ENCODE assay signal across 8 cellular contexts in genomic region chr11:57336111-57336666, GRCh38. TPM values are rescaled to one million over a fixed set of nuclear protein-coding genes. Genes with fewer than 3 reads are reported as not detected.
DNase-seq lines count a peak whose midpoint lies in the region; ATAC-seq, FAIRE-seq and TF ChIP-seq lines count a peak whose summit lies in the region.

No MANE protein-coding gene starts in this region.

- peak overlapping the region; percentile 96 for H3K9ac ChIP-seq in PC-3 (ENCODE audit: low read length)

- DNase-seq in GM18507 (ENCODE audit: extremely low spot score, insufficient read length, low read depth): no peak
- no peak for DNase-seq in PC-3
- DNase-seq in NCI-H2227 treated with DMSO at 0.1 percent for 48 hours (lab: John Stamatoyannopoulos, UW): no peak
- no peak for DNase-seq in 8988T

- H3K9me3 ChIP-seq in PC-3 (ENCODE audit: low read length): no peaks in the 10 kb centered on the region
- H3K9me3 ChIP-seq in ectodermal cell (ENCODE audit: control insufficient read depth, low read length): no peaks in the 10 kb centered on the region
- H3K9me3 ChIP-seq in neutrophil: no peaks in the 10 kb centered on the region

- H3K4me3 ChIP-seq in PC-3 (ENCODE audit: low read length) (peak overlapping the region; percentile 87), ectodermal cell (ENCODE audit: insufficient read depth, low read depth, low read length) (peak overlapping the region; percentile 90), neutrophil (ENCODE audit: low read depth in 1 of 2, low read length in 1 of 2) (peak overlapping the region; percentile 62 to 80)

- peaks cover 28% of the 10 kb centered on the region for H3K36me3 ChIP-seq in PC-3 (ENCODE audit: low read depth, low read length)
- H3K36me3 ChIP-seq in ectodermal cell (ENCODE audit: control insufficient read depth, insufficient read depth, low read length): peaks cover 25% of the 10 kb centered on the region
- peaks cover 18% of the 10 kb centered on the region for H3K36me3 ChIP-seq in neutrophil

- H3K9me2 ChIP-seq in PC-3 (replicated peaks; ENCODE audit: low read length): no peaks in the 10 kb centered on the region

- TF ChIP-seq CTCF in PC-3 (conservative IDR thresholded peaks at IDR 0.05; ENCODE audit: low read depth, low read length) (0 out of 2 replicates have a peak, but pooled peaks have one; percentile 2), neutrophil (IDR thresholded peaks at IDR 0.05) (no peak)

- intact Hi-C loops in PC-3 (cut with micrococcal nuclease): no loop called here

- FAIRE-seq in GM18507 (lab: Jason Lieb, UNC): peak; percentile 9

- no peaks in the 10 kb centered on the region for H3F3A ChIP-seq in PC-3 (ENCODE audit: low read length, unreplicated experiment)

- ATAC-seq in PC-3 (peak; percentile 4), HG02840 (IDR thresholded peaks at IDR 0.05; ENCODE audit: low FRiP score, unreplicated experiment) (no peak), GM21367 (IDR thresholded peaks at IDR 0.05; ENCODE audit: unreplicated experiment) (no peak)

- WGBS in ectodermal cell, 2 experiments: 80 to 81% methylated on average over 12 of the region's 12 CpGs

- POLR2A ChIA-PET in PC-3 (lab: Charles Lee; ENCODE audit: unreplicated experiment): interaction anchor here (0.6 to 1.1 kb wide), 4 partner anchors 14 to 336 kb away, joined by 3 to 7 read pairs (median 4); no protein-coding TSS in a partner anchor

- BruUV-seq in PC-3 (replicated peaks; lab: Mats Ljungman, UMichigan): TSS peak; percentile 98

- H3K27ac ChIP-seq in PC-3 (ENCODE audit: low read length) (no peak overlapping the region; the same call in 1 of the 2 replicates), ectodermal cell (ENCODE audit: insufficient read depth, low read depth, low read length, poor library complexity, severe bottlenecking) (no peak overlapping the region), neutrophil (peak overlapping the region; percentile 37)

- peak overlapping the region; percentile 98 for H3K4me2 ChIP-seq in PC-3 (ENCODE audit: low read length)

- H3K79me2 ChIP-seq in PC-3 (ENCODE audit: low read length): peaks cover 51% of the 10 kb centered on the region

- CTCF ChIA-PET in PC-3 (lab: Charles Lee): no interaction called here

- peak overlapping the region; percentile 98 for H2AFZ ChIP-seq in PC-3 (ENCODE audit: low read length)

- peaks cover 23% of the 10 kb centered on the region for H3K4me1 ChIP-seq in PC-3 (ENCODE audit: insufficient read depth, low read length)
- peaks cover 32% of the 10 kb centered on the region for H3K4me1 ChIP-seq in ectodermal cell (ENCODE audit: control insufficient read depth, insufficient read depth, low read length)
- H3K4me1 ChIP-seq in neutrophil (ENCODE audit: control insufficient read depth in 1 of 2, insufficient read depth in 1 of 2, low read depth in 1 of 2, low read length in 1 of 2): peaks cover 6 to 12% of the 10 kb centered on the region in 2 experiments

- no peaks in the 10 kb centered on the region for H4K20me1 ChIP-seq in PC-3 (ENCODE audit: low read length)

- no peaks in the 10 kb centered on the region for H3K27me3 ChIP-seq in PC-3 (ENCODE audit: low read length)
- no peaks in the 10 kb centered on the region for H3K27me3 ChIP-seq in ectodermal cell (ENCODE audit: control insufficient read depth, insufficient read depth, low read length, poor library complexity, severe bottlenecking)
- H3K27me3 ChIP-seq in neutrophil: peaks cover 10% of the 10 kb centered on the region

RNA-seq across cellular contexts. Expression of gene SSRP1, which starts 0.5 kb away (rescaled TPM):
- 228 and 341 TPM in 2 replicates for total RNA-seq in PC-3 (2014; rRNA removed)
- polyA plus RNA-seq in ectodermal cell (2013, experiment 1 of 4): 299 TPM
- 260 TPM for polyA plus RNA-seq in ectodermal cell (2013, experiment 2 of 4)
- polyA plus RNA-seq in ectodermal cell (2013, experiment 3 of 4): 251 TPM
- 277 TPM for polyA plus RNA-seq in ectodermal cell (2013, experiment 4 of 4)

RNA-seq across cellular contexts. Expression of gene P2RX3, which starts 2.0 kb away (rescaled TPM):
- not detected in 2 replicates for total RNA-seq in PC-3 (2014; rRNA removed)
- polyA plus RNA-seq in ectodermal cell (2013, experiment 1 of 4): 2.6 TPM
- 2.0 TPM for polyA plus RNA-seq in ectodermal cell (2013, experiment 2 of 4)
- polyA plus RNA-seq in ectodermal cell (2013, experiment 3 of 4): 5.0 TPM
- polyA plus RNA-seq in ectodermal cell (2013, experiment 4 of 4): 7.1 TPM

RNA-seq across cellular contexts. Expression of gene TNKS1BP1, which starts 11.4 kb away (rescaled TPM):
- total RNA-seq in PC-3 (2014; rRNA removed): 89.6 and 143 TPM in 2 replicates
- 121 TPM for polyA plus RNA-seq in ectodermal cell (2013, experiment 1 of 4)
- 133 TPM for polyA plus RNA-seq in ectodermal cell (2013, experiment 2 of 4)
- 93.0 TPM for polyA plus RNA-seq in ectodermal cell (2013, experiment 3 of 4)
- 107 TPM for polyA plus RNA-seq in ectodermal cell (2013, experiment 4 of 4)

RNA-seq across cellular contexts. Expression of gene PRG3, which starts 44.8 kb away (rescaled TPM):
- total RNA-seq in PC-3 (2014; rRNA removed): not detected in 2 replicates
- polyA plus RNA-seq in ectodermal cell (2013, experiment 1 of 4): not detected
- not detected for polyA plus RNA-seq in ectodermal cell (2013, experiment 2 of 4)
- polyA plus RNA-seq in ectodermal cell (2013, experiment 3 of 4): not detected
- not detected for polyA plus RNA-seq in ectodermal cell (2013, experiment 4 of 4)

RNA-seq across cellular contexts. Expression of gene PRG2, which starts 54.3 kb away (rescaled TPM):
- total RNA-seq in PC-3 (2014; rRNA removed): not detected in 2 replicates
- 0.43 TPM for polyA plus RNA-seq in ectodermal cell (2013, experiment 1 of 4)
- not detected for polyA plus RNA-seq in ectodermal cell (2013, experiment 2 of 4)
- polyA plus RNA-seq in ectodermal cell (2013, experiment 3 of 4): not detected
- not detected for polyA plus RNA-seq in ectodermal cell (2013, experiment 4 of 4)
